In genomic region chr12:24045816-24046257, GRCh38 we compare ENCODE assay signal across 12 cellular contexts.
DNase-seq lines count a peak whose midpoint lies in the region; ATAC-seq and TF ChIP-seq lines count a peak whose summit lies in the region.
"Had no signal": no experiment of that assay in that cellular context is flagged by ENCODE, and none has a peak within 500 bp of the region (broad histone marks: within the 10 kb centered on the region; RNA-seq: fewer than 3 reads in every experiment).

No MANE protein-coding gene starts in this region.

- H3K23ac ChIP-seq in mesendoderm (ENCODE audit: low read length) = no peak overlapping the region

- no peak overlapping the region for H3K4me2 ChIP-seq in mesendoderm (ENCODE audit: low read length)

- H4K8ac ChIP-seq in mesendoderm (ENCODE audit: low read depth, low read length) = no peak overlapping the region

- H3K56ac ChIP-seq in mesendoderm (ENCODE audit: low read length) = no peak overlapping the region

- no peaks in the 10 kb centered on the region for H3K27me3 ChIP-seq in mesendoderm (ENCODE audit: insufficient read depth, low read length, poor library complexity)

- no peak overlapping the region for H2BK120ac ChIP-seq in mesendoderm (ENCODE audit: low read depth, low read length)

- WGBS in mesendoderm (ENCODE audit: extremely low coverage, insufficient coverage, low lambda C conversion rate) = no CpG with 5 or more reads among the region's 5 CpGs

- H3K4me3 ChIP-seq in mesendoderm (ENCODE audit: low read length) = no peak overlapping the region

- ATAC-seq in SK-N-SH treated with all-trans-retinoic acid at 6 μM for 48 hours = peak; percentile 76

- H3K79me1 ChIP-seq in mesendoderm (ENCODE audit: low read length) = no peaks in the 10 kb centered on the region

- no peak overlapping the region for H3K9ac ChIP-seq in mesendoderm (ENCODE audit: low read length)

- H3K79me2 ChIP-seq in mesendoderm (ENCODE audit: control insufficient read depth, insufficient read depth, low read length) = no peaks in the 10 kb centered on the region

- DNase-seq in H4 (ENCODE audit: low spot score) (peak; percentile 86), foreskin melanocyte (peak; percentile 71), renal cortical epithelial cell (ENCODE audit: low read depth) (peak; percentile 88), GM03348 (ENCODE audit: low spot score) (no peak), mesendoderm (no peak), cerebellar cortex (ENCODE audit: low spot score) (no peak)
- DNase-seq in effector CD4-positive, alpha-beta T cell = no peak
- DNase-seq: activated effector memory CD4-positive, alpha-beta T cell treated with anti-CD3 and anti-CD28 coated beads, Interleukin-2, amount 50 U/mL, for 16 hours; effector CD8-positive, alpha-beta T cell; NCI-H2081 treated with DMSO at 0.1 percent for 48 hours; stimulated activated CD4-positive, alpha-beta T cell treated with anti-CD3 and anti-CD28 coated beads, Interleukin-4, amount 100 ng/mL, for 1 hour had no signal

- no peak overlapping the region for H2BK5ac ChIP-seq in mesendoderm (ENCODE audit: low read length)

- no peak overlapping the region for H4K5ac ChIP-seq in mesendoderm (ENCODE audit: low read length)

- no peak overlapping the region for H3K4ac ChIP-seq in mesendoderm (ENCODE audit: low read depth, low read length)

- H3K36me3 ChIP-seq in mesendoderm (ENCODE audit: control insufficient read depth, insufficient read depth, low read length) = no peaks in the 10 kb centered on the region

- no peaks in the 10 kb centered on the region for H3K4me1 ChIP-seq in mesendoderm (ENCODE audit: control insufficient read depth, low read depth, low read length)

- H2AK5ac ChIP-seq in mesendoderm (ENCODE audit: low read length) = no peak overlapping the region

- no peak overlapping the region for H3K27ac ChIP-seq in mesendoderm (ENCODE audit: low read depth, low read length)

- H3K18ac ChIP-seq in mesendoderm (ENCODE audit: low read length) = no peak overlapping the region

- H2BK15ac ChIP-seq in mesendoderm (replicated peaks; ENCODE audit: low read depth) = no peak overlapping the region

TF ChIP-seq in SK-N-SH treated with all-trans-retinoic acid at 6 μM for 48 hours, 23 proteins besides CTCF, POLR2A, EP300 and RAD21:
- TF ChIP-seq ISL1 (CRISPR knock-in tag; IDR thresholded peaks at IDR 0.05) (peak; percentile 17; the same call in 1 of the 2 replicates), TSHZ2 (CRISPR knock-in tag; IDR thresholded peaks at IDR 0.05) (peak; percentile 17; the same call in 1 of the 2 replicates), TOX (CRISPR knock-in tag; IDR thresholded peaks at IDR 0.05; ENCODE audit: borderline replicate concordance) (no peak), ARNTL (CRISPR knock-in tag; IDR thresholded peaks at IDR 0.05; ENCODE audit: borderline replicate concordance, low read depth) (no peak), RARB (CRISPR knock-in tag; IDR thresholded peaks at IDR 0.05) (no peak), CSDC2 (CRISPR knock-in tag; IDR thresholded peaks at IDR 0.05) (no peak)
TF ChIP-seq in SK-N-SH treated with all-trans-retinoic acid at 6 μM for 48 hours: peak in this region for 2.

Comparison
In these comparisons a context has a peak if more than half of its experiments do, and no peak if none do; other contexts are left out.
1. DNase-seq: peak in H4 (single experiment), foreskin melanocyte (single experiment) and renal cortical epithelial cell (single experiment); none in GM03348 (single experiment), mesendoderm (single experiment), cerebellar cortex (single experiment) and effector CD4-positive, alpha-beta T cell (single experiment).